In genomic region chr3:184523825-184524615, GRCh38 we compare ENCODE assay signal across 8 cellular contexts. TPM values are rescaled to one million over a fixed set of nuclear protein-coding genes. Genes with fewer than 3 reads are reported as not detected.
DNase-seq lines count a peak whose midpoint lies in the region; ATAC-seq, FAIRE-seq and TF ChIP-seq lines count a peak whose summit lies in the region.

No MANE protein-coding gene starts in this region.

- H3K36me3 Mint-ChIP-seq in activated CD8-positive, alpha-beta T cell treated with anti-CD3 and anti-CD28 coated beads for 36 hours (ENCODE audit: low read depth), result no peaks in the 10 kb centered on the region
- H3K36me3 Mint-ChIP-seq in CD4-positive, alpha-beta memory T cell, result no peaks in the 10 kb centered on the region

- TF ChIP-seq EP300 in esophagus muscularis mucosa (IDR thresholded peaks at IDR 0.05), result no peak
- no peak for TF ChIP-seq EP300 in gastroesophageal sphincter (IDR thresholded peaks at IDR 0.05)

- POLR2A ChIA-PET in activated CD8-positive, alpha-beta T cell treated with anti-CD3 and anti-CD28 coated beads for 36 hours (lab: Charles Lee), result interaction anchor here (0.5 to 0.9 kb wide), 2 partner anchors 15 to 29 kb away, joined by 3 read pairs; no protein-coding TSS in a partner anchor
- POLR2A ChIA-PET in CD4-positive, alpha-beta memory T cell (lab: Charles Lee; ENCODE audit: partially characterized antibody), result interaction anchor here (1.4 to 1.8 kb wide), 2 partner anchors 11 to 162 kb away, joined by 4 to 11 read pairs; partner anchors contain the start of gene POLR2H

- H3K9me3 ChIP-seq in CD4-positive, alpha-beta memory T cell (ENCODE audit: control insufficient read depth in 1 of 2, low read length in 2 of 2), result no peaks in the 10 kb centered on the region
- H3K9me3 ChIP-seq in esophagus muscularis mucosa (no peaks in the 10 kb centered on the region), gastroesophageal sphincter (no peaks in the 10 kb centered on the region)

- no peaks in the 10 kb centered on the region for H3K36me3 ChIP-seq in CD4-positive, alpha-beta memory T cell (ENCODE audit: insufficient read depth, low read length)
- H3K36me3 ChIP-seq in esophagus muscularis mucosa (no peaks in the 10 kb centered on the region), gastroesophageal sphincter (no peaks in the 10 kb centered on the region)

- intact Hi-C loops in activated CD8-positive, alpha-beta T cell treated with anti-CD3 and anti-CD28 coated beads for 36 hours (cut with micrococcal nuclease), result no loop called here
- intact Hi-C loops in CD4-positive, alpha-beta memory T cell (cut with micrococcal nuclease), result no loop called here
- intact Hi-C loops in esophagus muscularis mucosa (cut with DNase I), result no loop called here

- H3K9me3 Mint-ChIP-seq in activated CD8-positive, alpha-beta T cell treated with anti-CD3 and anti-CD28 coated beads for 36 hours, result no peaks in the 10 kb centered on the region
- no peaks in the 10 kb centered on the region for H3K9me3 Mint-ChIP-seq in CD4-positive, alpha-beta memory T cell

- H3K27me3 Mint-ChIP-seq in activated CD8-positive, alpha-beta T cell treated with anti-CD3 and anti-CD28 coated beads for 36 hours, result peaks cover 27% of the 10 kb centered on the region
- H3K27me3 Mint-ChIP-seq in CD4-positive, alpha-beta memory T cell, result peaks cover 14 to 25% of the 10 kb centered on the region in 2 donors

- H3K27me3 ChIP-seq in CD4-positive, alpha-beta memory T cell (ENCODE audit: insufficient read depth, low read length), result peaks cover 16% of the 10 kb centered on the region
- H3K27me3 ChIP-seq in esophagus muscularis mucosa (peaks cover 0 to 88% (median 30%) of the 10 kb centered on the region in 4 donors), gastroesophageal sphincter (peaks cover 95% of the 10 kb centered on the region)

- CTCF ChIA-PET in activated CD8-positive, alpha-beta T cell treated with anti-CD3 and anti-CD28 coated beads for 36 hours (lab: Charles Lee), result interaction anchor here (0.8 to 9.0 kb wide), 3 partner anchors 11 to 280 kb away, joined by 3 to 79 read pairs (median 3); no protein-coding TSS in a partner anchor
- CTCF ChIA-PET in CD4-positive, alpha-beta memory T cell (lab: Charles Lee; ENCODE audit: partially characterized antibody), result interaction anchor here (0.6 to 3.2 kb wide), 3 partner anchors 10 to 20 kb away, joined by 3 to 32 read pairs (median 18); no protein-coding TSS in a partner anchor

- TF ChIP-seq POLR2A in esophagus muscularis mucosa (IDR thresholded peaks at IDR 0.05; ENCODE audit: low read depth) (no peak), gastroesophageal sphincter (IDR thresholded peaks at IDR 0.05) (no peak)

- no peak overlapping the region for H3K4me3 ChIP-seq in CD4-positive, alpha-beta memory T cell (ENCODE audit: low read length in 2 of 2)
- H3K4me3 ChIP-seq in esophagus muscularis mucosa (no peak overlapping the region), gastroesophageal sphincter (no peak overlapping the region)

- TF ChIP-seq CTCF in activated CD8-positive, alpha-beta T cell treated with anti-CD3 and anti-CD28 coated beads for 36 hours (IDR thresholded peaks at IDR 0.05), result no peak
- TF ChIP-seq CTCF in esophagus muscularis mucosa (IDR thresholded peaks at IDR 0.05) (no peak), gastroesophageal sphincter (IDR thresholded peaks at IDR 0.05) (no peak)

- ATAC-seq in activated CD8-positive, alpha-beta T cell treated with anti-CD3 and anti-CD28 coated beads for 36 hours, result peak; percentile 84
- no peak for ATAC-seq in GM18868 (IDR thresholded peaks at IDR 0.05; ENCODE audit: unreplicated experiment)
- ATAC-seq in gastroesophageal sphincter, result no peak

- no peak overlapping the region for H3K27ac Mint-ChIP-seq in activated CD8-positive, alpha-beta T cell treated with anti-CD3 and anti-CD28 coated beads for 36 hours
- H3K27ac Mint-ChIP-seq in CD4-positive, alpha-beta memory T cell, result no peak overlapping the region

- peaks cover 15% of the 10 kb centered on the region for H3K4me1 ChIP-seq in CD4-positive, alpha-beta memory T cell (ENCODE audit: insufficient read depth, low read length)
- H3K4me1 ChIP-seq in esophagus muscularis mucosa (peaks cover 10 to 22% (median 16%) of the 10 kb centered on the region in 4 donors), gastroesophageal sphincter (peaks cover 0 to 21% (median 4%) of the 10 kb centered on the region in 3 donors)

- DNase-seq in COLO668 (lab: John Stamatoyannopoulos, UW; ENCODE audit: unreplicated experiment), result peak; percentile 9
- peak; percentile 60 for DNase-seq in HTR-8/SVneo (ENCODE audit: insufficient read length, low spot score)
- DNase-seq in activated CD8-positive, alpha-beta T cell treated with anti-CD3 and anti-CD28 coated beads for 36 hours, result peak; percentile 51
- DNase-seq in CD4-positive, alpha-beta memory T cell, result no peak
- DNase-seq in esophagus muscularis mucosa (ENCODE audit: extremely low spot score), result no peak

- FAIRE-seq in HTR-8/SVneo (lab: Jason Lieb, UNC), result peak; percentile 76
- peak; percentile 94 for FAIRE-seq in islet of Langerhans (lab: Jason Lieb, UNC)

- no peak overlapping the region for H3K4me3 Mint-ChIP-seq in activated CD8-positive, alpha-beta T cell treated with anti-CD3 and anti-CD28 coated beads for 36 hours
- peak overlapping the region in 3 of 8 donors; percentile 12 to 79 (median 55) for H3K4me3 Mint-ChIP-seq in CD4-positive, alpha-beta memory T cell

- 35% methylated on average over 7 of the region's 7 CpGs for WGBS in esophagus muscularis mucosa
- 39 to 40% methylated on average over 7 of the region's 7 CpGs for whole genome bisulfite sequencing in gastroesophageal sphincter (ENCODE audit: low coverage in 1 of 2), 2 donors

- peaks cover 14% of the 10 kb centered on the region for H3K4me1 Mint-ChIP-seq in activated CD8-positive, alpha-beta T cell treated with anti-CD3 and anti-CD28 coated beads for 36 hours (ENCODE audit: low read depth)
- peaks cover 7 to 17% (median 9%) of the 10 kb centered on the region in 4 donors for H3K4me1 Mint-ChIP-seq in CD4-positive, alpha-beta memory T cell

- H3K27ac ChIP-seq in CD4-positive, alpha-beta memory T cell (ENCODE audit: low read depth, low read length), result no peak overlapping the region
- no peak overlapping the region for H3K27ac ChIP-seq in esophagus muscularis mucosa (replicated peaks in 1 of 4)
- H3K27ac ChIP-seq in gastroesophageal sphincter, result no peak overlapping the region

RNA-seq across cellular contexts. Expression of gene EPHB3, which starts 37.6 kb away (rescaled TPM):
- under 1 TPM in 1 of 2 experiments, not detected in 1; 0.07 TPM for total RNA-seq in activated CD8-positive, alpha-beta T cell treated with anti-CD3 and anti-CD28 coated beads for 36 hours
- under 1 TPM; 0.29 to 0.67 TPM for total RNA-seq in CD4-positive, alpha-beta memory T cell
- under 1 TPM; 0.04 to 0.79 TPM for polyA plus RNA-seq in CD4-positive, alpha-beta memory T cell
- total RNA-seq in esophagus muscularis mucosa, result 1 to 10 TPM; 1.5 to 6.1 (median 3.5) TPM
- total RNA-seq in gastroesophageal sphincter, result 10 to 100 TPM in 1 of 4 donors, 1 to 10 TPM in 3; 3.1 to 10.6 (median 4.6) TPM

Comparison
In these comparisons a context has a peak if more than half of its experiments do, and no peak if none do; other contexts are left out.
1. DNase-seq: peak in COLO668 (single experiment), HTR-8/SVneo (single experiment) and activated CD8-positive, alpha-beta T cell treated with anti-CD3 and anti-CD28 coated beads for 36 hours (single experiment); none in CD4-positive, alpha-beta memory T cell (0 of 5) and esophagus muscularis mucosa (single experiment).